Comparison of ENCODE assay signal across 10 cellular contexts in genomic region chr17:50955667-50956120, GRCh38.
A peak's percentile ranks its signal among the peaks of the same experiment; 100 is the strongest.
DNase-seq lines count a peak whose midpoint lies in the region; ATAC-seq and TF ChIP-seq lines count a peak whose summit lies in the region.
"Had no signal": no experiment of that assay in that cellular context is flagged by ENCODE, and none has a peak within 500 bp of the region (broad histone marks: within the 10 kb centered on the region; RNA-seq: fewer than 3 reads in every experiment).

No MANE protein-coding gene starts in this region.

- TF ChIP-seq CTCF in chondrocyte (IDR thresholded peaks at IDR 0.05), result no peak

- H3K4me1 Mint-ChIP-seq in chondrocyte (ENCODE audit: low read depth), result peaks cover 38% of the 10 kb centered on the region
- H3K4me1 Mint-ChIP-seq in stimulated activated effector memory CD8-positive, alpha-beta T cell treated with anti-CD3 and anti-CD28 coated beads, Interleukin-12 subunit alpha, Interleukin-12 subunit beta, amount 100 ng/mL, for 72 hours, result peaks cover 16% of the 10 kb centered on the region

- H3K36me3 Mint-ChIP-seq in chondrocyte (ENCODE audit: low read depth), result peaks cover 4% of the 10 kb centered on the region
- no peaks in the 10 kb centered on the region for H3K36me3 Mint-ChIP-seq in stimulated activated effector memory CD8-positive, alpha-beta T cell treated with anti-CD3 and anti-CD28 coated beads, Interleukin-12 subunit alpha, Interleukin-12 subunit beta, amount 100 ng/mL, for 72 hours

- H3K4me3 ChIP-seq in mesodermal cell (ENCODE audit: extremely low read depth, insufficient read depth, low read length, poor library complexity, severe bottlenecking) (no peak overlapping the region), MG63 (no peak overlapping the region)

- no peak overlapping the region for H3K4me3 Mint-ChIP-seq in chondrocyte (ENCODE audit: unreplicated experiment)
- H3K4me3 Mint-ChIP-seq in stimulated activated effector memory CD8-positive, alpha-beta T cell treated with anti-CD3 and anti-CD28 coated beads, Interleukin-12 subunit alpha, Interleukin-12 subunit beta, amount 100 ng/mL, for 72 hours, result no peak overlapping the region

- no peaks in the 10 kb centered on the region for H3K9me3 ChIP-seq in mesodermal cell (ENCODE audit: control insufficient read depth, low read length)
- no peaks in the 10 kb centered on the region for H3K9me3 ChIP-seq in MG63

- H3K27me3 Mint-ChIP-seq in chondrocyte (ENCODE audit: low read depth), result no peaks in the 10 kb centered on the region

- no peaks in the 10 kb centered on the region for H3K27me3 ChIP-seq in MG63

- H3K4me1 ChIP-seq in mesodermal cell (ENCODE audit: control insufficient read depth, insufficient read depth, low read length, poor library complexity, severe bottlenecking), result peaks cover 32% of the 10 kb centered on the region

- H3K36me3 ChIP-seq in mesodermal cell (ENCODE audit: control insufficient read depth, insufficient read depth, low read length) (peaks cover 8% of the 10 kb centered on the region), MG63 (peaks cover 6% of the 10 kb centered on the region)

- DNase-seq in NCI-H69 (lab: John Stamatoyannopoulos, UW), result peak; percentile 32
- DNase-seq in chondrocyte (ENCODE audit: low spot score), result peak; percentile 51
- DNase-seq in stimulated activated effector memory CD8-positive, alpha-beta T cell treated with anti-CD3 and anti-CD28 coated beads, Interleukin-12 subunit alpha, Interleukin-12 subunit beta, amount 100 ng/mL, for 72 hours (ENCODE audit: low spot score in 2 of 2), result no peak
- no peak for DNase-seq in MG63
- DNase-seq in NCI-H1694 treated with DMSO at 0.1 percent for 48 hours (lab: John Stamatoyannopoulos, UW), result no peak
- DNase-seq in dedifferentiated amniotic fluid mesenchymal stem cell (ENCODE audit: extremely low spot score), result no peak
- no peak for DNase-seq in NCI-H226
- DNase-seq: stimulated activated CD4-positive, alpha-beta T cell treated with anti-CD3 and anti-CD28 coated beads, Interleukin-12 subunit alpha, Interleukin-12 subunit beta, amount 100 ng/mL, for 4 hours had no signal

- no peak for ATAC-seq in stimulated activated effector memory CD8-positive, alpha-beta T cell treated with anti-CD3 and anti-CD28 coated beads, Interleukin-12 subunit alpha, Interleukin-12 subunit beta, amount 100 ng/mL, for 72 hours

- H3K9me3 Mint-ChIP-seq in chondrocyte (ENCODE audit: low read depth), result no peaks in the 10 kb centered on the region
- H3K9me3 Mint-ChIP-seq in stimulated activated effector memory CD8-positive, alpha-beta T cell treated with anti-CD3 and anti-CD28 coated beads, Interleukin-12 subunit alpha, Interleukin-12 subunit beta, amount 100 ng/mL, for 72 hours, result no peaks in the 10 kb centered on the region
- H3K9me3 Mint-ChIP-seq: CD14-positive monocyte had no signal

- H3K27ac Mint-ChIP-seq in chondrocyte (ENCODE audit: unreplicated experiment), result peak overlapping the region; percentile 49
- H3K27ac Mint-ChIP-seq in stimulated activated effector memory CD8-positive, alpha-beta T cell treated with anti-CD3 and anti-CD28 coated beads, Interleukin-12 subunit alpha, Interleukin-12 subunit beta, amount 100 ng/mL, for 72 hours, result peak overlapping the region; percentile 73

- H3K27ac ChIP-seq in mesodermal cell (ENCODE audit: low read depth, low read length, severe bottlenecking), result peak overlapping the region; percentile 23

- 82 to 99% methylated on average over 5 to 6 of the region's 8 CpGs for WGBS in mesodermal cell (ENCODE audit: insufficient coverage in 2 of 2), 2 experiments

Comparison
In these comparisons a context has a peak if more than half of its experiments do, and no peak if none do; other contexts are left out.
1. DNase-seq: peak in NCI-H69 (single experiment) and chondrocyte (single experiment); none in stimulated activated effector memory CD8-positive, alpha-beta T cell treated with anti-CD3 and anti-CD28 coated beads, Interleukin-12 subunit alpha, Interleukin-12 subunit beta, amount 100 ng/mL, for 72 hours (0 of 2), MG63 (single experiment), NCI-H1694 treated with DMSO at 0.1 percent for 48 hours (single experiment), dedifferentiated amniotic fluid mesenchymal stem cell (single experiment) and NCI-H226 (single experiment).